ENCODE assay signal across 2 cellular contexts in genomic region chr3:179067291-179067690, GRCh38.
TF ChIP-seq lines count a peak whose summit lies in the region.

No MANE protein-coding gene starts in this region.

TF ChIP-seq in SK-N-SH, 30 proteins besides CTCF, POLR2A, EP300 and RAD21:
- TF ChIP-seq MEF2A (IDR thresholded peaks at IDR 0.05; ENCODE audit: borderline replicate concordance, low read depth) (no peak), EZH2phosphoT487 (IDR thresholded peaks at IDR 0.05; ENCODE audit: borderline replicate concordance, low read depth) (no peak), IRF3 (IDR thresholded peaks at IDR 0.05; ENCODE audit: low read depth, low read length) (no peak), CHD2 (IDR thresholded peaks at IDR 0.05; ENCODE audit: low read length, partially characterized antibody) (no peak), GATA2 (CRISPR knock-in tag; IDR thresholded peaks at IDR 0.05) (no peak), YY1 (IDR thresholded peaks at IDR 0.05; ENCODE audit: low read depth) (no peak)
TF ChIP-seq in SK-N-SH: peak in this region for 0.

TF ChIP-seq in SK-N-SH treated with all-trans-retinoic acid at 6 μM for 48 hours, 23 proteins besides CTCF, POLR2A, EP300 and RAD21:
- TF ChIP-seq PPARA (CRISPR knock-in tag; IDR thresholded peaks at IDR 0.05; ENCODE audit: borderline replicate concordance) = no peak
- TF ChIP-seq ESRRG (CRISPR knock-in tag; IDR thresholded peaks at IDR 0.05) = no peak
- TF ChIP-seq CSRNP3 (CRISPR knock-in tag; IDR thresholded peaks at IDR 0.05) = no peak
- no peak for TF ChIP-seq ZNF8 (CRISPR knock-in tag; IDR thresholded peaks at IDR 0.05)
- no peak for TF ChIP-seq PATZ1 (CRISPR knock-in tag; IDR thresholded peaks at IDR 0.05; ENCODE audit: borderline replicate concordance)
- TF ChIP-seq RARB (CRISPR knock-in tag; IDR thresholded peaks at IDR 0.05) = no peak
- TF ChIP-seq ZFP3 (CRISPR knock-in tag; IDR thresholded peaks at IDR 0.05) = no peak
- TF ChIP-seq TCF4 (CRISPR knock-in tag; IDR thresholded peaks at IDR 0.05; ENCODE audit: borderline replicate concordance) = no peak
- no peak for TF ChIP-seq ZNF565 (CRISPR knock-in tag; conservative IDR thresholded peaks at IDR 0.05; ENCODE audit: low read depth)
- no peak for TF ChIP-seq ZC3H10 (CRISPR knock-in tag; IDR thresholded peaks at IDR 0.05)
- TF ChIP-seq SNAI2 (CRISPR knock-in tag; IDR thresholded peaks at IDR 0.05) = no peak
- TF ChIP-seq CSDC2 (CRISPR knock-in tag; IDR thresholded peaks at IDR 0.05) = no peak
- no peak for TF ChIP-seq TSHZ2 (CRISPR knock-in tag; IDR thresholded peaks at IDR 0.05)
- no peak for TF ChIP-seq POU6F1 (CRISPR knock-in tag; IDR thresholded peaks at IDR 0.05; ENCODE audit: borderline replicate concordance, low read depth)
- no peak for TF ChIP-seq CREB5 (CRISPR knock-in tag; IDR thresholded peaks at IDR 0.05; ENCODE audit: low read depth)
- no peak for TF ChIP-seq TOX (CRISPR knock-in tag; IDR thresholded peaks at IDR 0.05; ENCODE audit: borderline replicate concordance)
